ENCODE assay signal across 8 cellular contexts in genomic region chr21:21200103-21200938, GRCh38.
A peak's percentile ranks its signal among the peaks of the same experiment; 100 is the strongest.
DNase-seq lines count a peak whose midpoint lies in the region; ATAC-seq, FAIRE-seq and TF ChIP-seq lines count a peak whose summit lies in the region.

No MANE protein-coding gene starts in this region.

- ATAC-seq in omental fat pad (ENCODE audit: low FRiP score) (peak; percentile 86), GM18498 (IDR thresholded peaks at IDR 0.05; ENCODE audit: unreplicated experiment) (no peak), GM19328 (IDR thresholded peaks at IDR 0.05; ENCODE audit: unreplicated experiment) (no peak)

- H4K20me1 ChIP-seq in BLaER1: no peaks in the 10 kb centered on the region

- H3K9me3 ChIP-seq in BLaER1: no peaks in the 10 kb centered on the region
- H3K9me3 ChIP-seq in Peyer's patch: no peaks in the 10 kb centered on the region

- H3K27me3 ChIP-seq in BLaER1: no peaks in the 10 kb centered on the region
- H3K27me3 ChIP-seq in Peyer's patch: no peaks in the 10 kb centered on the region

- no peak overlapping the region for H3K4me3 ChIP-seq in BLaER1
- H3K4me3 ChIP-seq in Peyer's patch: peak overlapping the region in 1 of 4 donors; percentile 4

- H3K4me2 ChIP-seq in BLaER1: peak overlapping the region; percentile 30; the same call in 1 of the 2 replicates

- H3K27ac ChIP-seq in BLaER1: no peak overlapping the region
- peak overlapping the region in 2 of 4 donors; percentile 4 to 69 for H3K27ac ChIP-seq in Peyer's patch

- DNase-seq in Peyer's patch (peak in 2 of 3 donors; percentile 20 to 56), omental fat pad (ENCODE audit: low spot score) (peak; percentile 55), D721Med (ENCODE audit: insufficient read length, low spot score) (no peak), DMS53 (lab: John Stamatoyannopoulos, UW) (no peak)

- H3K4me1 ChIP-seq in BLaER1: no peaks in the 10 kb centered on the region
- no peaks in the 10 kb centered on the region for H3K4me1 ChIP-seq in Peyer's patch

- no peaks in the 10 kb centered on the region for H3K36me3 ChIP-seq in BLaER1
- H3K36me3 ChIP-seq in Peyer's patch: no peaks in the 10 kb centered on the region

- TF ChIP-seq CTCF in Peyer's patch (IDR thresholded peaks at IDR 0.05): no peak
- TF ChIP-seq CTCF in omental fat pad (IDR thresholded peaks at IDR 0.05): no peak
- TF ChIP-seq CTCF in D721Med (IDR thresholded peaks at IDR 0.05; ENCODE audit: insufficient read depth, missing control alignments): no peak

- H3K9ac ChIP-seq in BLaER1: no peak overlapping the region

- TF ChIP-seq POLR2A in Peyer's patch (IDR thresholded peaks at IDR 0.05): no peak

- FAIRE-seq in endometrium (lab: Jason Lieb, UNC) (peak; percentile 15), D721Med (lab: Jason Lieb, UNC) (no peak)

Comparison
In these comparisons a context has a peak if more than half of its experiments do, and no peak if none do; other contexts are left out.
1. DNase-seq: peak in Peyer's patch (2 of 3) and omental fat pad (single experiment); none in D721Med (single experiment) and DMS53 (single experiment).